Comparison of ENCODE assay signal across 12 cellular contexts in genomic region chr19:47310819-47311218, GRCh38. TPM values are rescaled to one million over a fixed set of nuclear protein-coding genes. Genes with fewer than 3 reads are reported as not detected.
DNase-seq lines count a peak whose midpoint lies in the region; ATAC-seq, FAIRE-seq and TF ChIP-seq lines count a peak whose summit lies in the region.
"Had no signal": no experiment of that assay in that cellular context is flagged by ENCODE, and none has a peak within 500 bp of the region (broad histone marks: within the 10 kb centered on the region; RNA-seq: fewer than 3 reads in every experiment).

No MANE protein-coding gene starts in this region.

- intact Hi-C loops in IMR-90 (cut with micrococcal nuclease) (no loop called here), heart left ventricle (cut with DNase I) (no loop called here)

- no peak overlapping the region for H4K91ac ChIP-seq in IMR-90 (ENCODE audit: insufficient read depth, low read depth, low read length)

- TF ChIP-seq EP300 in A549 (IDR thresholded peaks at IDR 0.05) = peak; percentile 62 to 67; a peak in 2 of 5 replicates

- no peak overlapping the region for H2BK5ac ChIP-seq in IMR-90 (ENCODE audit: low read depth, low read length, poor library complexity, severe bottlenecking)

- H2AK5ac ChIP-seq in IMR-90 (ENCODE audit: low read depth, low read length) = no peak overlapping the region

- TF ChIP-seq POLR2A in A549 (IDR thresholded peaks at IDR 0.05; ENCODE audit: low read length) (no peak), IMR-90 (IDR thresholded peaks at IDR 0.05; ENCODE audit: low read depth, low read length) (no peak), heart left ventricle (IDR thresholded peaks at IDR 0.05) (no peak)

- H3K36me3 ChIP-seq in IMR-90 (ENCODE audit: control insufficient read depth, insufficient read depth, low read length) = no peaks in the 10 kb centered on the region
- H3K36me3 ChIP-seq in heart left ventricle = peaks cover 0 to 6% (median 0%) of the 10 kb centered on the region in 9 donors

- H3K79me1 ChIP-seq in IMR-90 (ENCODE audit: low read depth in 1 of 2, low read length in 2 of 2) = no peaks in the 10 kb centered on the region

- H3K14ac ChIP-seq in IMR-90 (replicated peaks; ENCODE audit: low read depth, low read length) = no peak overlapping the region

- H4K20me1 ChIP-seq in IMR-90 (ENCODE audit: insufficient read depth, low read length) = no peaks in the 10 kb centered on the region

- 0 out of 2 replicates have a peak, but pooled peaks cover 4% of the 10 kb centered on the region for H3K9me1 ChIP-seq in IMR-90 (ENCODE audit: insufficient read depth, low read length)

- no peak overlapping the region for H2BK120ac ChIP-seq in IMR-90 (ENCODE audit: low read depth, low read length)

- no peak overlapping the region for H3K23ac ChIP-seq in IMR-90 (ENCODE audit: low read depth, low read length)

- in situ Hi-C loops in IMR-90 (cut with MboI; ENCODE audit: low sequenced_read_pairs) = no loop called here

- no peak overlapping the region for H3K18ac ChIP-seq in IMR-90 (ENCODE audit: low read depth, low read length)

- H3K27ac Mint-ChIP-seq in activated naive CD8-positive, alpha-beta T cell treated with anti-CD3 and anti-CD28 coated beads for 36 hours = no peak overlapping the region
- H3K27ac Mint-ChIP-seq: activated T-helper 17 cell treated with anti-CD3 and anti-CD28 coated beads, Interleukin-2, amount 50 U/mL, for 72 hours; stimulated activated memory B cell treated with anti-CD40 and anti-IgM and Interleukin-4, amounts not matched to agents 10 μg/mL and 1 μg/mL and 100 μg/mL, for 72 hours had no signal

- H3K56ac ChIP-seq in IMR-90 (ENCODE audit: extremely low read depth, insufficient read depth, low read length) = no peak overlapping the region

- no peak overlapping the region for H2AK9ac ChIP-seq in IMR-90 (replicated peaks; ENCODE audit: low read depth, low read length, poor library complexity)

- H4K5ac ChIP-seq in IMR-90 (ENCODE audit: low read depth, low read length) = no peak overlapping the region

- no peak overlapping the region for H2BK20ac ChIP-seq in IMR-90 (ENCODE audit: low read depth, low read length)

- TF ChIP-seq CTCF in A549 (IDR thresholded peaks at IDR 0.05) (no peak), IMR-90 (conservative IDR thresholded peaks at IDR 0.05; ENCODE audit: low read depth, low read length) (no peak), heart left ventricle (IDR thresholded peaks at IDR 0.05) (no peak)

- no peaks in the 10 kb centered on the region for H3K36me3 Mint-ChIP-seq in activated naive CD8-positive, alpha-beta T cell treated with anti-CD3 and anti-CD28 coated beads for 36 hours
- H3K36me3 Mint-ChIP-seq: stimulated activated memory B cell treated with anti-CD40 and anti-IgM and Interleukin-4, amounts not matched to agents 10 μg/mL and 1 μg/mL and 100 μg/mL, for 72 hours had no signal

- TF ChIP-seq RAD21 in A549 (conservative IDR thresholded peaks at IDR 0.05 in 1 of 2, IDR thresholded peaks at IDR 0.05 in 1 of 2) (no peak), IMR-90 (IDR thresholded peaks at IDR 0.05; ENCODE audit: low read length) (no peak)

- H3K27me3 Mint-ChIP-seq in activated naive CD8-positive, alpha-beta T cell treated with anti-CD3 and anti-CD28 coated beads for 36 hours = peaks cover 31% of the 10 kb centered on the region

- ATAC-seq in A549 (peak; percentile 11 to 57), IMR-90 (ENCODE audit: low read depth) (no peak), heart left ventricle (peak in 3 of 4 donors; percentile 27 to 56 (median 31)), HG02981 (IDR thresholded peaks at IDR 0.05; ENCODE audit: unreplicated experiment) (no peak), GM18907 (IDR thresholded peaks at IDR 0.05; ENCODE audit: unreplicated experiment) (no peak)
- ATAC-seq: activated T-helper 17 cell treated with anti-CD3 and anti-CD28 coated beads, Interleukin-2, amount 50 U/mL, for 72 hours; stimulated activated memory B cell treated with anti-CD40 and anti-IgM and Interleukin-4, amounts not matched to agents 10 μg/mL and 1 μg/mL and 100 μg/mL, for 72 hours had no signal

- H3K4me2 ChIP-seq in A549 = peak overlapping the region; percentile 43
- H3K4me2 ChIP-seq in IMR-90 (ENCODE audit: low read depth, low read length) = no peak overlapping the region

- peak overlapping the region; percentile 74 to 85 for H3K27ac ChIP-seq in A549
- H3K27ac ChIP-seq in IMR-90 (ENCODE audit: insufficient read depth, low read length) = no peak overlapping the region
- peak overlapping the region in 5 of 12 donors; percentile 11 to 92 (median 52) for H3K27ac ChIP-seq in heart left ventricle
- no peak overlapping the region for H3K27ac ChIP-seq in caudate nucleus (ENCODE audit: low read depth, low read length)

- POLR2A ChIA-PET in A549 (lab: Yijun Ruan, JAX) = interaction anchor here (0.6 to 1.2 kb wide), 2 partner anchors 26 to 38 kb away, joined by 3 read pairs; partner anchors contain the start of gene DHX34
- POLR2A ChIA-PET in IMR-90 (lab: Charles Lee; ENCODE audit: unreplicated experiment) = no interaction called here

- no peak for FAIRE-seq in A549 (lab: Jason Lieb, UNC)

- no peak overlapping the region for H3K4ac ChIP-seq in IMR-90 (ENCODE audit: low read depth, low read length)

- dilution Hi-C loops in IMR-90 (cut with HindIII; ENCODE audit: low sequenced_read_pairs, unreplicated experiment) = no loop called here

- H3K27me3 ChIP-seq in IMR-90 (ENCODE audit: control insufficient read depth, insufficient read depth, low read length) = no peaks in the 10 kb centered on the region
- peaks cover 0 to 4% (median 0%) of the 10 kb centered on the region in 9 donors for H3K27me3 ChIP-seq in heart left ventricle

- DNase-seq in A549 (ENCODE audit: low read depth in 1 of 2, low spot score in 1 of 2) (peak; percentile 49 to 89), IMR-90 (peak; percentile 21), RKO (ENCODE audit: low spot score) (peak; percentile 42), heart left ventricle (peak; percentile 31 to 76 (median 56)), caudate nucleus (lab: John Stamatoyannopoulos, UW) (no peak)
- DNase-seq in activated naive CD8-positive, alpha-beta T cell treated with anti-CD3 and anti-CD28 coated beads for 36 hours = no peak
- DNase-seq: islet precursor cell had no signal

- H3K4me3 Mint-ChIP-seq in activated naive CD8-positive, alpha-beta T cell treated with anti-CD3 and anti-CD28 coated beads for 36 hours = no peak overlapping the region
- H3K4me3 Mint-ChIP-seq: activated T-helper 17 cell treated with anti-CD3 and anti-CD28 coated beads, Interleukin-2, amount 50 U/mL, for 72 hours; stimulated activated memory B cell treated with anti-CD40 and anti-IgM and Interleukin-4, amounts not matched to agents 10 μg/mL and 1 μg/mL and 100 μg/mL, for 72 hours had no signal

- peak overlapping the region; percentile 1 for H2AFZ ChIP-seq in IMR-90 (replicated peaks; ENCODE audit: low read length, poor library complexity)

- CTCF ChIA-PET in A549 (lab: Yijun Ruan, JAX) (interaction anchor here (0.5 to 1.6 kb wide), 4 partner anchors 33 to 125 kb away, joined by 3 to 7 read pairs (median 4); partner anchors contain the start of gene DHX34), IMR-90 (lab: Yijun Ruan, JAX) (interaction anchor here (0.6 kb wide), 1 partner anchor 27 kb away, joined by 4 read pairs; no protein-coding TSS in a partner anchor)

- H3K4me1 ChIP-seq in A549 = peaks cover 50% of the 10 kb centered on the region
- 0 out of 2 replicates have a peak, but pooled peaks cover 2% of the 10 kb centered on the region for H3K4me1 ChIP-seq in IMR-90 (ENCODE audit: control insufficient read depth, insufficient read depth, low read length)
- H3K4me1 ChIP-seq in heart left ventricle = peaks cover 0 to 44% (median 0%) of the 10 kb centered on the region in 12 donors

- H2BK15ac ChIP-seq in IMR-90 (ENCODE audit: low read depth, low read length) = no peak overlapping the region

- BruUV-seq in IMR-90 (replicated peaks; lab: Mats Ljungman, UMichigan) = no TSS peak

- H3K9me3 ChIP-seq in A549 (peaks cover 13% of the 10 kb centered on the region; the same call in 2 of the 3 replicates), IMR-90 (ENCODE audit: control insufficient read depth, insufficient read depth, low read length) (no peaks in the 10 kb centered on the region), heart left ventricle (peaks cover 0 to 5% (median 0%) of the 10 kb centered on the region in 12 donors)

- H3K4me3 ChIP-seq in A549 = no peak overlapping the region
- H3K4me3 ChIP-seq in IMR-90 (ENCODE audit: insufficient read depth, low read depth, low read length) = no peak overlapping the region
- H3K4me3 ChIP-seq in heart left ventricle = peak overlapping the region in 7 of 12 donors; percentile 24 to 64 (median 34)

- peaks cover 6% of the 10 kb centered on the region for H3K4me1 Mint-ChIP-seq in activated naive CD8-positive, alpha-beta T cell treated with anti-CD3 and anti-CD28 coated beads for 36 hours

- WGBS in A549 (ENCODE audit: missing lambda C conversion rate) = 7% methylated on average over 5 of the region's 5 CpGs
- 70% methylated on average over 2 of the region's 5 CpGs; no CpG with 5 or more reads in 1 of the 2 experiments for WGBS in IMR-90 (ENCODE audit: extremely low coverage in 2 of 2, insufficient read length in 1 of 2), 2 experiments
- WGBS in heart left ventricle, 4 donors = 15 to 21% (median 16%) methylated on average over 5 of the region's 5 CpGs

- H3K9ac ChIP-seq in IMR-90 (ENCODE audit: low read depth, low read length) = no peak overlapping the region

- H4K8ac ChIP-seq in IMR-90 (ENCODE audit: low read depth in 2 of 2, low read length in 2 of 2) = no peak overlapping the region

- no peaks in the 10 kb centered on the region for H3K9me3 Mint-ChIP-seq in activated naive CD8-positive, alpha-beta T cell treated with anti-CD3 and anti-CD28 coated beads for 36 hours
- H3K9me3 Mint-ChIP-seq: activated T-helper 17 cell treated with anti-CD3 and anti-CD28 coated beads, Interleukin-2, amount 50 U/mL, for 72 hours; stimulated activated memory B cell treated with anti-CD40 and anti-IgM and Interleukin-4, amounts not matched to agents 10 μg/mL and 1 μg/mL and 100 μg/mL, for 72 hours had no signal

RNA-seq across cellular contexts. Expression of gene C5AR1, which starts 1.2 kb away (rescaled TPM):
- polyA plus RNA-seq in A549 (2011; rRNA removed) = 3.4 and 3.5 TPM in 2 replicates
- polyA plus RNA-seq in A549 (2012; cell fraction: cytosol; rRNA removed) = 1.9 and 2.5 TPM in 2 replicates
- polyA plus RNA-seq in A549 (2012; cell fraction: nucleus; rRNA removed) = 15.1 and 15.4 TPM in 2 replicates
- 1.4 to 1.6 TPM (median 1.5 TPM) in 3 replicates for polyA plus RNA-seq in A549 (2017; fragmentation: RNase III; extraction: RNeasy Plus Mini Kit Qiagen cat#74134 plus additional on column Dnase treatment)
- polyA minus RNA-seq in A549 (2011; rRNA and poly(A)+ RNA removed) = 1.4 and 2.1 TPM in 2 replicates
- total RNA-seq in IMR-90 (2012; rRNA removed) = under 0.01 TPM in 1 of 2 replicates, not detected in the other
- polyA plus RNA-seq in IMR-90 (2012; rRNA removed) = 1.0 TPM in 2 replicates
- 0.36 and 1.1 TPM in 2 replicates for polyA plus RNA-seq in IMR-90 (2012; cell fraction: cytosol; rRNA removed)
- 12.7 and 23.5 TPM in 2 replicates for polyA plus RNA-seq in IMR-90 (2012; cell fraction: nucleus; rRNA removed; ENCODE audit: low replicate concordance)
- total RNA-seq in heart left ventricle = 10 to 100 TPM in 3 of 9 donors, 1 to 10 TPM in 6; 3.0 to 37.9 (median 7.5) TPM
- 1 to 10 TPM in 1 of 2 donors, under 1 TPM in 1; 0.80 to 5.6 TPM for polyA plus RNA-seq in heart left ventricle
- total RNA-seq in activated naive CD8-positive, alpha-beta T cell treated with anti-CD3 and anti-CD28 coated beads for 36 hours = 1 to 10 TPM; 1.4 to 1.8 TPM

RNA-seq across cellular contexts. Expression of gene C5AR2, which starts 21.2 kb away (rescaled TPM):
- polyA plus RNA-seq in A549 (2011; rRNA removed) = 0.28 and 0.36 TPM in 2 replicates
- 0.12 and 0.29 TPM in 2 replicates for polyA plus RNA-seq in A549 (2012; cell fraction: cytosol; rRNA removed)
- 1.2 and 1.4 TPM in 2 replicates for polyA plus RNA-seq in A549 (2012; cell fraction: nucleus; rRNA removed)
- polyA plus RNA-seq in A549 (2017; fragmentation: RNase III; extraction: RNeasy Plus Mini Kit Qiagen cat#74134 plus additional on column Dnase treatment) = 0.13 to 0.25 TPM (median 0.17 TPM) in 3 replicates
- polyA minus RNA-seq in A549 (2011; rRNA and poly(A)+ RNA removed) = 0.25 and 0.68 TPM in 2 replicates
- total RNA-seq in IMR-90 (2012; rRNA removed) = under 0.01 TPM in 1 of 2 replicates, not detected in the other
- not detected in 2 replicates for polyA plus RNA-seq in IMR-90 (2012; rRNA removed)
- 0.11 TPM in 1 of 2 replicates, not detected in the other for polyA plus RNA-seq in IMR-90 (2012; cell fraction: cytosol; rRNA removed)
- polyA plus RNA-seq in IMR-90 (2012; cell fraction: nucleus; rRNA removed; ENCODE audit: low replicate concordance) = 0.03 and 0.05 TPM in 2 replicates
- 1 to 10 TPM in 3 of 9 donors, under 1 TPM in 6; 0.12 to 3.3 (median 0.94) TPM for total RNA-seq in heart left ventricle
- polyA plus RNA-seq in heart left ventricle = under 1 TPM; 0.23 to 0.55 TPM
- not detected for total RNA-seq in activated naive CD8-positive, alpha-beta T cell treated with anti-CD3 and anti-CD28 coated beads for 36 hours
- polyA plus RNA-seq: BJ had no signal

RNA-seq across cellular contexts. Expression of gene INAFM1, which starts 36.1 kb away (rescaled TPM):
- 1.5 and 1.6 TPM in 2 replicates for polyA plus RNA-seq in A549 (2011; rRNA removed)
- 4.2 and 5.9 TPM in 2 replicates for polyA plus RNA-seq in A549 (2012; cell fraction: cytosol; rRNA removed)
- 19.1 and 20.8 TPM in 2 replicates for polyA plus RNA-seq in A549 (2012; cell fraction: nucleus; rRNA removed)
- polyA plus RNA-seq in A549 (2017; fragmentation: RNase III; extraction: RNeasy Plus Mini Kit Qiagen cat#74134 plus additional on column Dnase treatment) = 4.6 to 5.7 TPM (median 5.5 TPM) in 3 replicates
- polyA minus RNA-seq in A549 (2011; rRNA and poly(A)+ RNA removed) = 0.21 and 2.1 TPM in 2 replicates
- 0.36 and 0.56 TPM in 2 replicates for total RNA-seq in IMR-90 (2012; rRNA removed)
- 7.8 and 11.0 TPM in 2 replicates for polyA plus RNA-seq in IMR-90 (2012; rRNA removed)
- polyA plus RNA-seq in IMR-90 (2012; cell fraction: cytosol; rRNA removed) = 3.7 and 17.5 TPM in 2 replicates
- polyA plus RNA-seq in IMR-90 (2012; cell fraction: nucleus; rRNA removed; ENCODE audit: low replicate concordance) = 25.4 and 47.4 TPM in 2 replicates
- total RNA-seq in heart left ventricle = 10 to 100 TPM in 5 of 9 donors, 1 to 10 TPM in 4; 4.8 to 14.0 (median 10.3) TPM
- polyA plus RNA-seq in heart left ventricle = 1 to 10 TPM; 7.4 to 8.3 TPM
- 10 to 100 TPM in 1 of 2 experiments, 1 to 10 TPM in 1; 9.8 to 10.6 TPM for total RNA-seq in activated naive CD8-positive, alpha-beta T cell treated with anti-CD3 and anti-CD28 coated beads for 36 hours

RNA-seq across cellular contexts. Expression of gene DHX34, which starts 38.3 kb away (rescaled TPM):
- 12.4 and 14.4 TPM in 2 replicates for polyA plus RNA-seq in A549 (2011; rRNA removed)
- polyA plus RNA-seq in A549 (2012; cell fraction: cytosol; rRNA removed) = 32.0 and 39.6 TPM in 2 replicates
- 108 and 153 TPM in 2 replicates for polyA plus RNA-seq in A549 (2012; cell fraction: nucleus; rRNA removed)
- 23.1 to 24.5 TPM (median 23.4 TPM) in 3 replicates for polyA plus RNA-seq in A549 (2017; fragmentation: RNase III; extraction: RNeasy Plus Mini Kit Qiagen cat#74134 plus additional on column Dnase treatment)
- 20.8 and 26.6 TPM in 2 replicates for polyA minus RNA-seq in A549 (2011; rRNA and poly(A)+ RNA removed)
- 4.5 and 5.6 TPM in 2 replicates for total RNA-seq in IMR-90 (2012; rRNA removed)
- polyA plus RNA-seq in IMR-90 (2012; rRNA removed) = 13.7 and 14.8 TPM in 2 replicates
- polyA plus RNA-seq in IMR-90 (2012; cell fraction: cytosol; rRNA removed) = 7.5 and 12.4 TPM in 2 replicates
- polyA plus RNA-seq in IMR-90 (2012; cell fraction: nucleus; rRNA removed; ENCODE audit: low replicate concordance) = 40.2 and 104 TPM in 2 replicates
- 10 to 100 TPM in 2 of 9 donors, 1 to 10 TPM in 7; 3.7 to 10.6 (median 6.7) TPM for total RNA-seq in heart left ventricle
- polyA plus RNA-seq in heart left ventricle = 10 to 100 TPM in 1 of 2 donors, 1 to 10 TPM in 1; 6.1 to 13.3 TPM
- total RNA-seq in activated naive CD8-positive, alpha-beta T cell treated with anti-CD3 and anti-CD28 coated beads for 36 hours = 10 to 100 TPM; 17.4 to 19.5 TPM

RNA-seq across cellular contexts. Expression of gene CCDC9, which starts 54.5 kb away (rescaled TPM):
- polyA plus RNA-seq in A549 (2011; rRNA removed) (6.5 and 9.4 TPM in 2 replicates), A549 (2017; fragmentation: RNase III; extraction: RNeasy Plus Mini Kit Qiagen cat#74134 plus additional on column Dnase treatment) (22.2 to 25.7 TPM (median 24.6 TPM) in 3 replicates), IMR-90 (2012; rRNA removed) (8.6 and 9.6 TPM in 2 replicates), heart left ventricle (10 to 100 TPM; 29.5 to 33.3 TPM)
- 8.2 and 9.1 TPM in 2 replicates for polyA plus RNA-seq in A549 (2012; cell fraction: cytosol; rRNA removed)
- polyA plus RNA-seq in A549 (2012; cell fraction: nucleus; rRNA removed) = 20.7 and 30.6 TPM in 2 replicates
- 1.7 and 6.1 TPM in 2 replicates for polyA minus RNA-seq in A549 (2011; rRNA and poly(A)+ RNA removed)
- total RNA-seq in IMR-90 (2012; rRNA removed) (2.9 and 3.6 TPM in 2 replicates), heart left ventricle (10 to 100 TPM in 8 of 9 donors, 1 to 10 TPM in 1; 6.7 to 23.8 (median 14.9) TPM)
- polyA plus RNA-seq in IMR-90 (2012; cell fraction: cytosol; rRNA removed) = 5.6 and 8.4 TPM in 2 replicates
- 29.1 and 33.9 TPM in 2 replicates for polyA plus RNA-seq in IMR-90 (2012; cell fraction: nucleus; rRNA removed; ENCODE audit: low replicate concordance)
- total RNA-seq in activated naive CD8-positive, alpha-beta T cell treated with anti-CD3 and anti-CD28 coated beads for 36 hours = 10 to 100 TPM; 28.4 to 29.3 TPM

Comparison
In these comparisons a context has a peak if more than half of its experiments do, and no peak if none do; other contexts are left out.
1. ATAC-seq: peak in A549 (2 of 2) and heart left ventricle (3 of 4); none in IMR-90 (single experiment), HG02981 (single experiment) and GM18907 (single experiment).
2. DNase-seq: peak in A549 (2 of 2), IMR-90 (single experiment), RKO (single experiment) and heart left ventricle (5 of 5); none in caudate nucleus (0 of 61) and activated naive CD8-positive, alpha-beta T cell treated with anti-CD3 and anti-CD28 coated beads for 36 hours (single experiment).
3. H3K27ac ChIP-seq: peak in A549 (2 of 2); none in IMR-90 (single experiment) and caudate nucleus (single experiment).
4. H3K4me3 ChIP-seq: peak in heart left ventricle (7 of 12); none in A549 (single experiment) and IMR-90 (single experiment).